Comparison of ENCODE assay signal across 8 cellular contexts in genomic region chr9:128023671-128024070, GRCh38. TPM values are rescaled to one million over a fixed set of nuclear protein-coding genes. Genes with fewer than 3 reads are reported as not detected.
A peak's percentile ranks its signal among the peaks of the same experiment; 100 is the strongest.
DNase-seq lines count a peak whose midpoint lies in the region; ATAC-seq lines count a peak whose summit lies in the region.
"Not testable (repeated sequence)": the region's sequence is repeated elsewhere in the genome, so short reads cannot be mapped to it uniquely, and the experiment has no call there.

No MANE protein-coding gene starts in this region.

- H3K4me3 ChIP-seq in CD4-positive, CD25-positive, alpha-beta regulatory T cell (ENCODE audit: low read depth, low read length); naive thymus-derived CD4-positive, alpha-beta T cell (ENCODE audit: low read length): not testable (repeated sequence)

- H3K4me3 Mint-ChIP-seq in CD4-positive, CD25-positive, alpha-beta regulatory T cell, result peak overlapping the region; percentile 78 to 82 (median 80)
- peak overlapping the region in 2 of 4 donors; percentile 5 to 36 for H3K4me3 Mint-ChIP-seq in IgD-negative memory B cell
- not testable (repeated sequence) for H3K4me3 Mint-ChIP-seq in activated CD4-positive, alpha-beta T cell treated with anti-CD3 and anti-CD28 coated beads for 36 hours
- H3K4me3 Mint-ChIP-seq in activated T-cell treated with anti-CD3 and anti-CD28 coated beads, Interleukin-2, amount 50 U/mL, for 72 hours, result peak overlapping the region; percentile 2 to 31
- peak overlapping the region; percentile 17 to 90 (median 73) for H3K4me3 Mint-ChIP-seq in naive thymus-derived CD4-positive, alpha-beta T cell

- CTCF ChIA-PET in activated CD4-positive, alpha-beta T cell treated with anti-CD3 and anti-CD28 coated beads for 36 hours (lab: Charles Lee), result interaction anchor here (0.9 to 1.4 kb wide), 4 partner anchors 13 to 46 kb away, joined by 3 read pairs; partner anchors contain the start of gene EEIG1
- CTCF ChIA-PET in naive thymus-derived CD4-positive, alpha-beta T cell (lab: Charles Lee), result interaction anchor here (0.6 to 17.1 kb wide), 4 partner anchors 46 to 74 kb away, joined by 3 to 262 read pairs (median 128); partner anchors contain the start of gene EEIG1

- H3K27me3 Mint-ChIP-seq in CD4-positive, CD25-positive, alpha-beta regulatory T cell, result peaks cover 14% of the 10 kb centered on the region
- not testable (repeated sequence) for H3K27me3 Mint-ChIP-seq in IgD-negative memory B cell; activated CD4-positive, alpha-beta T cell treated with anti-CD3 and anti-CD28 coated beads for 36 hours; activated T-cell treated with anti-CD3 and anti-CD28 coated beads, Interleukin-2, amount 50 U/mL, for 72 hours (ENCODE audit: low read depth); naive thymus-derived CD4-positive, alpha-beta T cell

- H3K9me3 ChIP-seq in CD4-positive, CD25-positive, alpha-beta regulatory T cell (ENCODE audit: control insufficient read depth in 2 of 2, low read length in 2 of 2); naive thymus-derived CD4-positive, alpha-beta T cell (ENCODE audit: control insufficient read depth in 2 of 3, low read length in 3 of 3): not testable (repeated sequence)

- peaks cover 31 to 93% (median 68%) of the 10 kb centered on the region in 4 donors for H3K4me1 Mint-ChIP-seq in CD4-positive, CD25-positive, alpha-beta regulatory T cell
- peaks cover 30 to 57% (median 54%) of the 10 kb centered on the region in 3 donors for H3K4me1 Mint-ChIP-seq in IgD-negative memory B cell
- peaks cover 75% of the 10 kb centered on the region for H3K4me1 Mint-ChIP-seq in activated CD4-positive, alpha-beta T cell treated with anti-CD3 and anti-CD28 coated beads for 36 hours
- H3K4me1 Mint-ChIP-seq in activated T-cell treated with anti-CD3 and anti-CD28 coated beads, Interleukin-2, amount 50 U/mL, for 72 hours (ENCODE audit: low read depth), result peaks cover 82% of the 10 kb centered on the region
- peaks cover 55 to 93% (median 86%) of the 10 kb centered on the region in 7 donors for H3K4me1 Mint-ChIP-seq in naive thymus-derived CD4-positive, alpha-beta T cell

- H3K27ac Mint-ChIP-seq in CD4-positive, CD25-positive, alpha-beta regulatory T cell, result peak overlapping the region; percentile 94 to 99 (median 95)
- H3K27ac Mint-ChIP-seq in IgD-negative memory B cell, result peak overlapping the region; percentile 86 to 98 (median 93)
- H3K27ac Mint-ChIP-seq in activated CD4-positive, alpha-beta T cell treated with anti-CD3 and anti-CD28 coated beads for 36 hours, result peak overlapping the region; percentile 43
- H3K27ac Mint-ChIP-seq in activated T-cell treated with anti-CD3 and anti-CD28 coated beads, Interleukin-2, amount 50 U/mL, for 72 hours, result not testable (repeated sequence)
- peak overlapping the region; percentile 50 to 58 for H3K27ac Mint-ChIP-seq in activated naive CD4-positive, alpha-beta T cell treated with anti-CD3 and anti-CD28 coated beads, Interleukin-2, amount 50 U/mL, for 72 hours
- peak overlapping the region; percentile 70 to 100 (median 98) for H3K27ac Mint-ChIP-seq in naive thymus-derived CD4-positive, alpha-beta T cell

- not testable (repeated sequence) for H3K36me3 ChIP-seq in CD4-positive, CD25-positive, alpha-beta regulatory T cell (ENCODE audit: control insufficient read depth, insufficient read depth, low read length); naive thymus-derived CD4-positive, alpha-beta T cell (ENCODE audit: control insufficient read depth in 2 of 3, insufficient read depth in 3 of 3, low read length in 3 of 3)

- not testable (repeated sequence) for ATAC-seq in CD4-positive, CD25-positive, alpha-beta regulatory T cell (ENCODE audit: low read depth in 2 of 2); activated CD4-positive, alpha-beta T cell treated with anti-CD3 and anti-CD28 coated beads for 36 hours; activated T-cell treated with anti-CD3 and anti-CD28 coated beads, Interleukin-2, amount 50 U/mL, for 72 hours (replicated peaks in 1 of 2); activated naive CD4-positive, alpha-beta T cell treated with anti-CD3 and anti-CD28 coated beads, Interleukin-2, amount 50 U/mL, for 72 hours; naive thymus-derived CD4-positive, alpha-beta T cell

- not testable (repeated sequence) for DNase-seq in CD4-positive, CD25-positive, alpha-beta regulatory T cell; activated CD4-positive, alpha-beta T cell treated with anti-CD3 and anti-CD28 coated beads for 36 hours; activated T-cell treated with anti-CD3 and anti-CD28 coated beads, Interleukin-2, amount 50 U/mL, for 72 hours; activated naive CD4-positive, alpha-beta T cell treated with anti-CD3 and anti-CD28 coated beads, Interleukin-2, amount 50 U/mL, for 72 hours (ENCODE audit: low spot score in 2 of 2)
- peak; percentile 29 for DNase-seq in dermis blood vessel endothelial cell
- DNase-seq in naive thymus-derived CD4-positive, alpha-beta T cell, result peak in 6 of 9 donors; percentile 28 to 79 (median 46)
- peak; percentile 20 to 46 (median 31) for DNase-seq in stimulated activated naive CD4-positive, alpha-beta T cell (lab: John Stamatoyannopoulos, UW)

- POLR2A ChIA-PET in activated CD4-positive, alpha-beta T cell treated with anti-CD3 and anti-CD28 coated beads for 36 hours (lab: Charles Lee), result not testable (repeated sequence)
- POLR2A ChIA-PET in naive thymus-derived CD4-positive, alpha-beta T cell (lab: Charles Lee), result interaction anchor here (1.2 to 28.4 kb wide), 5 partner anchors 9 to 53 kb away, joined by 5 to 1511 read pairs (median 64); partner anchors contain the start of gene EEIG1

- H3K9me3 Mint-ChIP-seq in CD4-positive, CD25-positive, alpha-beta regulatory T cell; IgD-negative memory B cell; activated CD4-positive, alpha-beta T cell treated with anti-CD3 and anti-CD28 coated beads for 36 hours (ENCODE audit: low read depth); activated T-cell treated with anti-CD3 and anti-CD28 coated beads, Interleukin-2, amount 50 U/mL, for 72 hours; activated naive CD4-positive, alpha-beta T cell treated with anti-CD3 and anti-CD28 coated beads, Interleukin-2, amount 50 U/mL, for 72 hours; naive thymus-derived CD4-positive, alpha-beta T cell: not testable (repeated sequence)

- H3K36me3 Mint-ChIP-seq in CD4-positive, CD25-positive, alpha-beta regulatory T cell, result peaks cover 10% of the 10 kb centered on the region
- not testable (repeated sequence) for H3K36me3 Mint-ChIP-seq in IgD-negative memory B cell; activated CD4-positive, alpha-beta T cell treated with anti-CD3 and anti-CD28 coated beads for 36 hours (ENCODE audit: low read depth); activated T-cell treated with anti-CD3 and anti-CD28 coated beads, Interleukin-2, amount 50 U/mL, for 72 hours (ENCODE audit: insufficient read depth in 2 of 2); activated naive CD4-positive, alpha-beta T cell treated with anti-CD3 and anti-CD28 coated beads, Interleukin-2, amount 50 U/mL, for 72 hours; naive thymus-derived CD4-positive, alpha-beta T cell

- intact Hi-C loops in activated CD4-positive, alpha-beta T cell treated with anti-CD3 and anti-CD28 coated beads for 36 hours (cut with DNase I, micrococcal nuclease); naive thymus-derived CD4-positive, alpha-beta T cell (cut with micrococcal nuclease): not testable (repeated sequence)

- H3K27ac ChIP-seq in CD4-positive, CD25-positive, alpha-beta regulatory T cell (ENCODE audit: insufficient read depth, low read length, poor library complexity, severe bottlenecking), result peak overlapping the region; percentile 98
- peak overlapping the region; percentile 96 for H3K27ac ChIP-seq in naive thymus-derived CD4-positive, alpha-beta T cell (ENCODE audit: low read depth, low read length)

- not testable (repeated sequence) for H3K27me3 ChIP-seq in CD4-positive, CD25-positive, alpha-beta regulatory T cell (ENCODE audit: control insufficient read depth, insufficient read depth, low read length); naive thymus-derived CD4-positive, alpha-beta T cell (ENCODE audit: control insufficient read depth in 2 of 2, insufficient read depth in 2 of 2, low read length in 2 of 2)

- peaks cover 70% of the 10 kb centered on the region for H3K4me1 ChIP-seq in CD4-positive, CD25-positive, alpha-beta regulatory T cell (ENCODE audit: control insufficient read depth, insufficient read depth, low read length, poor library complexity, severe bottlenecking)
- H3K4me1 ChIP-seq in naive thymus-derived CD4-positive, alpha-beta T cell (ENCODE audit: control insufficient read depth in 2 of 2, insufficient read depth in 2 of 2, low read length in 2 of 2), result peaks cover 67 to 72% of the 10 kb centered on the region in 2 donors

RNA-seq across cellular contexts. Expression of gene EEIG1, which starts 42.9 kb away (rescaled TPM):
- total RNA-seq in CD4-positive, CD25-positive, alpha-beta regulatory T cell, result 402 TPM
- 100 to 1,000 TPM; 140 to 190 (median 177) TPM for polyA plus RNA-seq in CD4-positive, CD25-positive, alpha-beta regulatory T cell
- polyA plus RNA-seq in IgD-negative memory B cell, result 90.5 TPM
- 10 to 100 TPM; 56.2 to 58.4 TPM for total RNA-seq in activated CD4-positive, alpha-beta T cell treated with anti-CD3 and anti-CD28 coated beads for 36 hours
- 10 to 100 TPM; 59.2 to 75.1 TPM for total RNA-seq in activated T-cell treated with anti-CD3 and anti-CD28 coated beads, Interleukin-2, amount 50 U/mL, for 72 hours
- total RNA-seq in activated naive CD4-positive, alpha-beta T cell treated with anti-CD3 and anti-CD28 coated beads, Interleukin-2, amount 50 U/mL, for 72 hours, result 10 to 100 TPM; 63.1 to 96.5 TPM
- total RNA-seq in dermis blood vessel endothelial cell, result 8.3 and 34.4 TPM in 2 replicates
- total RNA-seq in naive thymus-derived CD4-positive, alpha-beta T cell, result 100 to 1,000 TPM; 252 to 664 (median 347) TPM
- polyA plus RNA-seq in naive thymus-derived CD4-positive, alpha-beta T cell, result 100 to 1,000 TPM; 124 to 297 TPM

RNA-seq across cellular contexts. Expression of gene NAIF1, which starts 43.4 kb away (rescaled TPM):
- 16.8 TPM for total RNA-seq in CD4-positive, CD25-positive, alpha-beta regulatory T cell
- polyA plus RNA-seq in CD4-positive, CD25-positive, alpha-beta regulatory T cell, result 10 to 100 TPM in 3 of 4 donors, 1 to 10 TPM in 1; 7.8 to 14.7 (median 12.3) TPM
- 12.7 TPM for polyA plus RNA-seq in IgD-negative memory B cell
- 10 to 100 TPM; 11.3 to 13.7 TPM for total RNA-seq in activated CD4-positive, alpha-beta T cell treated with anti-CD3 and anti-CD28 coated beads for 36 hours
- 10 to 100 TPM; 11.9 to 17.9 TPM for total RNA-seq in activated T-cell treated with anti-CD3 and anti-CD28 coated beads, Interleukin-2, amount 50 U/mL, for 72 hours
- total RNA-seq in activated naive CD4-positive, alpha-beta T cell treated with anti-CD3 and anti-CD28 coated beads, Interleukin-2, amount 50 U/mL, for 72 hours, result 10 to 100 TPM in 1 of 2 donors, 1 to 10 TPM in 1; 9.8 to 12.7 TPM
- total RNA-seq in dermis blood vessel endothelial cell, result 12.8 and 13.8 TPM in 2 replicates
- 10 to 100 TPM; 10.7 to 13.3 (median 11.8) TPM for total RNA-seq in naive thymus-derived CD4-positive, alpha-beta T cell
- polyA plus RNA-seq in naive thymus-derived CD4-positive, alpha-beta T cell, result 10 to 100 TPM in 1 of 2 donors, 1 to 10 TPM in 1; 8.6 to 14.8 TPM

RNA-seq across cellular contexts. Expression of gene SLC25A25, which starts 44.4 kb away (rescaled TPM):
- 13.8 TPM for total RNA-seq in CD4-positive, CD25-positive, alpha-beta regulatory T cell
- polyA plus RNA-seq in CD4-positive, CD25-positive, alpha-beta regulatory T cell, result 10 to 100 TPM; 11.3 to 12.0 (median 11.7) TPM
- 7.4 TPM for polyA plus RNA-seq in IgD-negative memory B cell
- total RNA-seq in activated CD4-positive, alpha-beta T cell treated with anti-CD3 and anti-CD28 coated beads for 36 hours, result 10 to 100 TPM in 1 of 2 experiments, 1 to 10 TPM in 1; 6.9 to 10.8 TPM
- total RNA-seq in activated T-cell treated with anti-CD3 and anti-CD28 coated beads, Interleukin-2, amount 50 U/mL, for 72 hours, result 10 to 100 TPM in 1 of 2 donors, 1 to 10 TPM in 1; 9.7 to 11.2 TPM
- total RNA-seq in activated naive CD4-positive, alpha-beta T cell treated with anti-CD3 and anti-CD28 coated beads, Interleukin-2, amount 50 U/mL, for 72 hours, result 10 to 100 TPM; 10.9 to 19.0 TPM
- 34.1 and 64.7 TPM in 2 replicates for total RNA-seq in dermis blood vessel endothelial cell
- total RNA-seq in naive thymus-derived CD4-positive, alpha-beta T cell, result 10 to 100 TPM; 12.4 to 26.3 (median 15.1) TPM
- polyA plus RNA-seq in naive thymus-derived CD4-positive, alpha-beta T cell, result 10 to 100 TPM in 1 of 2 donors, 1 to 10 TPM in 1; 8.4 to 14.7 TPM
